ENCODE assay signal across 8 cellular contexts in genomic region chr2:119756837-119757236, GRCh38. TPM values are rescaled to one million over a fixed set of nuclear protein-coding genes. Genes with fewer than 3 reads are reported as not detected.
DNase-seq lines count a peak whose midpoint lies in the region; ATAC-seq, FAIRE-seq and TF ChIP-seq lines count a peak whose summit lies in the region.

No MANE protein-coding gene starts in this region.

- H3K4me3 Mint-ChIP-seq in activated T-cell treated with anti-CD3 and anti-CD28 coated beads, Interleukin-2, amount 50 U/mL, for 24 hours = no peak overlapping the region
- no peak overlapping the region for H3K4me3 Mint-ChIP-seq in glutamatergic neuron (ENCODE audit: unreplicated experiment)

- no peaks in the 10 kb centered on the region for H3K9me3 Mint-ChIP-seq in activated T-cell treated with anti-CD3 and anti-CD28 coated beads, Interleukin-2, amount 50 U/mL, for 24 hours
- peaks cover 6% of the 10 kb centered on the region for H3K9me3 Mint-ChIP-seq in glutamatergic neuron (ENCODE audit: unreplicated experiment)

- H3K4me1 Mint-ChIP-seq in activated T-cell treated with anti-CD3 and anti-CD28 coated beads, Interleukin-2, amount 50 U/mL, for 24 hours (ENCODE audit: low read depth) = peaks cover 38% of the 10 kb centered on the region
- peaks cover 16% of the 10 kb centered on the region for H3K4me1 Mint-ChIP-seq in glutamatergic neuron (ENCODE audit: low read depth, unreplicated experiment)

- ATAC-seq in HG02642 (IDR thresholded peaks at IDR 0.05; ENCODE audit: poor library complexity, unreplicated experiment) (no peak), HG03135 (IDR thresholded peaks at IDR 0.05; ENCODE audit: unreplicated experiment) (no peak)

- H3K27ac Mint-ChIP-seq in activated T-cell treated with anti-CD3 and anti-CD28 coated beads, Interleukin-2, amount 50 U/mL, for 24 hours = peak overlapping the region; percentile 80
- H3K27ac Mint-ChIP-seq in glutamatergic neuron (ENCODE audit: unreplicated experiment) = peak overlapping the region; percentile 40

- DNase-seq in GM04504 (ENCODE audit: low read depth) (peak; percentile 44), glutamatergic neuron (no peak), frontal cortex (ENCODE audit: low spot score in 2 of 2) (no peak), NCI-H345 treated with DMSO at 0.1 percent for 48 hours (lab: John Stamatoyannopoulos, UW; ENCODE audit: unreplicated experiment) (no peak)
- DNase-seq in activated T-cell treated with anti-CD3 and anti-CD28 coated beads, Interleukin-2, amount 50 U/mL, for 24 hours = peak; percentile 52
- DNase-seq in stimulated activated CD4-positive, alpha-beta T cell treated with anti-CD3 and anti-CD28 coated beads, Interleukin-1b, Interleukin-23, amount 100 ng/mL, for 4 hours (ENCODE audit: low read depth in 2 of 2) = peak; percentile 12 to 23

- H3K36me3 Mint-ChIP-seq in activated T-cell treated with anti-CD3 and anti-CD28 coated beads, Interleukin-2, amount 50 U/mL, for 24 hours (ENCODE audit: low read depth) = peaks cover 11% of the 10 kb centered on the region
- H3K36me3 Mint-ChIP-seq in glutamatergic neuron (ENCODE audit: unreplicated experiment) = no peaks in the 10 kb centered on the region

- no peak for FAIRE-seq in frontal cortex (lab: Jason Lieb, UNC)

- H3K27me3 Mint-ChIP-seq in activated T-cell treated with anti-CD3 and anti-CD28 coated beads, Interleukin-2, amount 50 U/mL, for 24 hours = no peaks in the 10 kb centered on the region
- peaks cover 4% of the 10 kb centered on the region for H3K27me3 Mint-ChIP-seq in glutamatergic neuron (ENCODE audit: unreplicated experiment)

- TF ChIP-seq CTCF in glutamatergic neuron (IDR thresholded peaks at IDR 0.05; ENCODE audit: partially characterized antibody, unreplicated experiment) = no peak

RNA-seq across cellular contexts. Expression of gene PTPN4, which starts 2.9 kb away (rescaled TPM):
- total RNA-seq in glutamatergic neuron (ENCODE audit: unreplicated experiment) (91.7 TPM), frontal cortex (175 TPM)

Comparison
In these comparisons a context has a peak if more than half of its experiments do, and no peak if none do; other contexts are left out.
1. DNase-seq: peak in GM04504 (single experiment), activated T-cell treated with anti-CD3 and anti-CD28 coated beads, Interleukin-2, amount 50 U/mL, for 24 hours (single experiment) and stimulated activated CD4-positive, alpha-beta T cell treated with anti-CD3 and anti-CD28 coated beads, Interleukin-1b, Interleukin-23, amount 100 ng/mL, for 4 hours (2 of 2); none in glutamatergic neuron (single experiment), frontal cortex (0 of 2) and NCI-H345 treated with DMSO at 0.1 percent for 48 hours (single experiment).